38 cellular contexts compared by ENCODE assay signal in the genomic region with DNA sequence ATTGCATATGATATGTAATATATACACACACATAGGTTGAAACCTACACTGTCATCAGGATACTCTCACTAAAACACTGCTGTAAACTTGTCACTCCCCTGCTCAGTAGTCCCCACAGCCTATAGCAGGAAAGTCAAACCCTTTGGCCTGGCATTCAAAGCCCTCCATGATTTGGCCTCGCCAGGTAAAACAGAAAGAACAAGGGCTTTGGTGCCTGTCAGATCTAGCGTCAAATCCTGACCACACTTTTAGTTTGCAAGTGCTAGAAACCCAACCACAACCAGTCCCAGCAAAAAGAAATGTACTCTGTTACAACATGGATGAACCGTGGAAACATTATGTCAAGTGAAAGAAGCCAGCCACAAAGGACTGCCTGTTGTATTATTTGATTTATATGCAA. TPM values are rescaled to one million over a fixed set of nuclear protein-coding genes. Genes with fewer than 3 reads are reported as not detected.
"Had no signal": no experiment of that assay in that cellular context is flagged by ENCODE, and none has a peak within 500 bp of the region (broad histone marks: within the 10 kb centered on the region; RNA-seq: fewer than 3 reads in every experiment).

No MANE protein-coding gene starts in this region.

- H3K4me3 ChIP-seq: adrenal gland, body of pancreas, breast epithelium, Peyer's patch, SJSA1 had no signal

- H3K27ac Mint-ChIP-seq: activated CD4-positive, alpha-beta memory T cell treated with anti-CD3 and anti-CD28 coated beads, Interleukin-2, amount 10 ng/mL, durations not matched to agents 7 days and 5 days; activated CD8-positive, alpha-beta memory T cell treated with anti-CD3 and anti-CD28 coated beads, Interleukin-2, amount 10 ng/mL, durations not matched to agents 7 days and 5 days; activated naive CD4-positive, alpha-beta T cell treated with anti-CD3 and anti-CD28 coated beads for 36 hours; activated naive CD8-positive, alpha-beta T cell treated with anti-CD3 and anti-CD28 coated beads, Interleukin-2, amount 10 ng/mL, durations not matched to agents 7 days and 5 days; T-helper 1 cell treated with Interleukin-12 subunit alpha and Interleukin-12 subunit beta and Interleukin-4 antibody, amounts not matched to agents 30 μg/mL and 1 μg/mL, for 36 hours; T-helper 2 cell treated with Interferon-gamma antibody and Interleukin-4, amounts not matched to agents 5 μg/mL and 100 μg/mL, for 36 hours had no signal

- DNase-seq: activated CD4-positive, alpha-beta memory T cell treated with anti-CD3 and anti-CD28 coated beads, Interleukin-2, amount 10 ng/mL, durations not matched to agents 7 days and 5 days; activated CD4-positive, alpha-beta T cell treated with anti-CD3 and anti-CD28 coated beads for 4 hours; activated CD8-positive, alpha-beta memory T cell treated with anti-CD3 and anti-CD28 coated beads for 24 hours; activated CD8-positive, alpha-beta memory T cell treated with anti-CD3 and anti-CD28 coated beads, Interleukin-2, amount 10 ng/mL, durations not matched to agents 7 days and 5 days; activated CD8-positive, alpha-beta memory T cell treated with anti-CD3 and anti-CD28 coated beads, Interleukin-2, amount 50 U/mL, for 48 hours; activated gamma-delta T cell treated with Interleukin-2 at 50 U/mL for 16 hours; activated naive CD4-positive, alpha-beta T cell treated with anti-CD3 and anti-CD28 coated beads for 36 hours; activated naive CD8-positive, alpha-beta T cell treated with anti-CD3 and anti-CD28 coated beads, Interleukin-2, amount 10 ng/mL, durations not matched to agents 7 days and 5 days; adrenal gland; body of pancreas; caudate nucleus; cerebellar nuclear complex; KG1; MM.1S; NCI-H1092 treated with DMSO at 0.1 percent for 48 hours; NCI-H1417; NCI-H146; NCI-H187; NCI-H2029 treated with DMSO at 0.1 percent for 48 hours; NCI-H2107; NCI-H2171; NCI-H510A; NCI-H526; NCI-H748 treated with DMSO at 0.1 percent for 48 hours; NK-92 treated with Interleukin-12 subunit alpha and Interleukin-12 subunit beta, amount 100 ng/mL, for 24 hours; PC-3; Peyer's patch; RPMI8226; SHP77 treated with DMSO at 0.1 percent for 48 hours; SK-N-SH had no signal

- H3K27me3 ChIP-seq: adrenal gland, body of pancreas, breast epithelium, Peyer's patch had no signal

- FAIRE-seq: astrocyte, TTC549 had no signal

- H3K9me3 Mint-ChIP-seq: activated CD4-positive, alpha-beta memory T cell treated with anti-CD3 and anti-CD28 coated beads, Interleukin-2, amount 10 ng/mL, durations not matched to agents 7 days and 5 days; activated naive CD4-positive, alpha-beta T cell treated with anti-CD3 and anti-CD28 coated beads for 36 hours; activated naive CD8-positive, alpha-beta T cell treated with anti-CD3 and anti-CD28 coated beads, Interleukin-2, amount 10 ng/mL, durations not matched to agents 7 days and 5 days; T-helper 1 cell treated with Interleukin-12 subunit alpha and Interleukin-12 subunit beta and Interleukin-4 antibody, amounts not matched to agents 30 μg/mL and 1 μg/mL, for 36 hours; T-helper 2 cell treated with Interferon-gamma antibody and Interleukin-4, amounts not matched to agents 5 μg/mL and 100 μg/mL, for 36 hours had no signal

- H3K4me3 Mint-ChIP-seq: activated CD4-positive, alpha-beta memory T cell treated with anti-CD3 and anti-CD28 coated beads, Interleukin-2, amount 10 ng/mL, durations not matched to agents 7 days and 5 days; activated CD8-positive, alpha-beta memory T cell treated with anti-CD3 and anti-CD28 coated beads, Interleukin-2, amount 10 ng/mL, durations not matched to agents 7 days and 5 days; activated naive CD4-positive, alpha-beta T cell treated with anti-CD3 and anti-CD28 coated beads for 36 hours; activated naive CD8-positive, alpha-beta T cell treated with anti-CD3 and anti-CD28 coated beads, Interleukin-2, amount 10 ng/mL, durations not matched to agents 7 days and 5 days; T-helper 1 cell treated with Interleukin-12 subunit alpha and Interleukin-12 subunit beta and Interleukin-4 antibody, amounts not matched to agents 30 μg/mL and 1 μg/mL, for 36 hours; T-helper 2 cell treated with Interferon-gamma antibody and Interleukin-4, amounts not matched to agents 5 μg/mL and 100 μg/mL, for 36 hours had no signal

- H3K36me3 ChIP-seq: adrenal gland, breast epithelium, Peyer's patch, SJSA1 had no signal

- H3K36me3 Mint-ChIP-seq: activated CD8-positive, alpha-beta memory T cell treated with anti-CD3 and anti-CD28 coated beads, Interleukin-2, amount 10 ng/mL, durations not matched to agents 7 days and 5 days; activated naive CD8-positive, alpha-beta T cell treated with anti-CD3 and anti-CD28 coated beads, Interleukin-2, amount 10 ng/mL, durations not matched to agents 7 days and 5 days had no signal

- H3K4me1 Mint-ChIP-seq: activated CD4-positive, alpha-beta memory T cell treated with anti-CD3 and anti-CD28 coated beads, Interleukin-2, amount 10 ng/mL, durations not matched to agents 7 days and 5 days; activated naive CD8-positive, alpha-beta T cell treated with anti-CD3 and anti-CD28 coated beads, Interleukin-2, amount 10 ng/mL, durations not matched to agents 7 days and 5 days had no signal

- ATAC-seq: activated CD4-positive, CD25-positive, alpha-beta regulatory T cell treated with anti-CD3 and anti-CD28 coated beads, Interleukin-2, amount 50 U/mL, for 24 hours; activated CD8-positive, alpha-beta memory T cell treated with anti-CD3 and anti-CD28 coated beads, Interleukin-2, amount 10 ng/mL, durations not matched to agents 7 days and 5 days; body of pancreas; PC-3 had no signal

RNA-seq across cellular contexts. Expression of a gene that starts 11.4 kb away (rescaled TPM):
- total RNA-seq: activated CD4-positive, alpha-beta memory T cell treated with anti-CD3 and anti-CD28 coated beads, Interleukin-2, amount 10 ng/mL, durations not matched to agents 7 days and 5 days; activated CD8-positive, alpha-beta memory T cell treated with anti-CD3 and anti-CD28 coated beads, Interleukin-2, amount 10 ng/mL, durations not matched to agents 7 days and 5 days; activated naive CD8-positive, alpha-beta T cell treated with anti-CD3 and anti-CD28 coated beads, Interleukin-2, amount 10 ng/mL, durations not matched to agents 7 days and 5 days; LHCN-M2; PC-3; SJSA1 had no signal
